In genomic region chr15:55708720-55709119, GRCh38 we compare ENCODE assay signal across 14 cellular contexts. TPM values are rescaled to one million over a fixed set of nuclear protein-coding genes. Genes with fewer than 3 reads are reported as not detected.
"Had no signal": no experiment of that assay in that cellular context is flagged by ENCODE, and none has a peak within 500 bp of the region (broad histone marks: within the 10 kb centered on the region; RNA-seq: fewer than 3 reads in every experiment).

No MANE protein-coding gene starts in this region.

- DNase-seq: effector memory CD4-positive, alpha-beta T cell; gastrocnemius medialis; left cardiac atrium; left ventricle myocardium inferior; lower lobe of right lung; midbrain; right cardiac atrium; stimulated activated CD4-positive, alpha-beta T cell treated with anti-CD3 and anti-CD28 coated beads, Interleukin-4, amount 100 ng/mL, for 1 hour; stimulated activated naive B cell treated with anti-CD40 and anti-IgM and Interleukin-4, amounts not matched to agents 10 μg/mL and 1 μg/mL and 100 μg/mL, for 72 hours; stimulated activated naive CD8-positive, alpha-beta T cell treated with anti-CD3 and anti-CD28 coated beads, Interleukin-15, amount 100 ng/mL, for 72 hours; trophoblast cell had no signal

- H3K9me3 ChIP-seq: gastrocnemius medialis, lower lobe of right lung, neutrophil, thoracic aorta had no signal

- H3K4me3 ChIP-seq: gastrocnemius medialis, left ventricle myocardium inferior, lower lobe of right lung, thoracic aorta had no signal

- H3K27me3 ChIP-seq: gastrocnemius medialis, neutrophil had no signal

- H3K27ac ChIP-seq: gastrocnemius medialis, left ventricle myocardium inferior, lower lobe of right lung, neutrophil, thoracic aorta had no signal

- H3K36me3 ChIP-seq: gastrocnemius medialis, left ventricle myocardium inferior, lower lobe of right lung, neutrophil, thoracic aorta had no signal

RNA-seq across cellular contexts. Expression of gene PRTG, which starts 34.2 kb away (rescaled TPM):
- total RNA-seq: natural killer cell treated with Interleukin-12 subunit alpha and Interleukin-12 subunit beta and Interleukin-15 and Interleukin-18, amount 100 ng/mL, for 72 hours had no signal
